Comparison of ENCODE assay signal across 25 cellular contexts in genomic region chr10:112778579-112778978, GRCh38.
DNase-seq lines count a peak whose midpoint lies in the region; ATAC-seq and TF ChIP-seq lines count a peak whose summit lies in the region.
"Had no signal": no experiment of that assay in that cellular context is flagged by ENCODE, and none has a peak within 500 bp of the region (broad histone marks: within the 10 kb centered on the region; RNA-seq: fewer than 3 reads in every experiment).

No MANE protein-coding gene starts in this region.

- no peaks in the 10 kb centered on the region for H3K27me3 ChIP-seq in HCT116 (ENCODE audit: insufficient read depth, low read length)
- H3K27me3 ChIP-seq in hepatocyte, result no peaks in the 10 kb centered on the region
- H3K27me3 ChIP-seq in trophoblast cell (ENCODE audit: insufficient read depth, low read length), result no peaks in the 10 kb centered on the region
- H3K27me3 ChIP-seq: adrenal gland had no signal

- peaks cover 9% of the 10 kb centered on the region for H3K27me3 Mint-ChIP-seq in nephron progenitor cell (ENCODE audit: low read depth, poor library complexity)
- no peaks in the 10 kb centered on the region for H3K27me3 Mint-ChIP-seq in stimulated activated naive CD8-positive, alpha-beta T cell treated with anti-CD3 and anti-CD28 coated beads, Interleukin-15, amount 100 ng/mL, for 72 hours
- H3K27me3 Mint-ChIP-seq: CD4-positive, CD25-positive, alpha-beta regulatory T cell; central memory CD8-positive, alpha-beta T cell; naive thymus-derived CD4-positive, alpha-beta T cell had no signal

- H3K9me2 ChIP-seq in HCT116 (ENCODE audit: insufficient read depth) (no peaks in the 10 kb centered on the region), hepatocyte (replicated peaks; ENCODE audit: insufficient read depth) (no peaks in the 10 kb centered on the region)

- no peak for DNase-seq in HCT116 (ENCODE audit: low read depth, low spot score)
- DNase-seq in hepatocyte (ENCODE audit: low spot score), result peak; percentile 48
- DNase-seq in trophoblast cell, result peak; percentile 65 to 97
- DNase-seq in NAMALWA (ENCODE audit: low spot score), result no peak
- DNase-seq in nephron progenitor cell, result no peak
- no peak for DNase-seq in stimulated activated naive CD8-positive, alpha-beta T cell treated with anti-CD3 and anti-CD28 coated beads, Interleukin-15, amount 100 ng/mL, for 72 hours
- DNase-seq: activated CD4-positive, CD25-positive, alpha-beta regulatory T cell treated with anti-CD3 and anti-CD28 coated beads, Interleukin-2, amount 50 U/mL, for 72 hours; adrenal gland; DMS53; effector CD8-positive, alpha-beta T cell; H9; head of caudate nucleus; mammary epithelial cell; naive thymus-derived CD4-positive, alpha-beta T cell; NCI-H146; NCI-H774; posterior cingulate gyrus; stimulated activated CD4-positive, alpha-beta T cell treated with anti-CD3 and anti-CD28 coated beads, Interleukin-4, amount 100 ng/mL, for 1 hour had no signal

- no peaks in the 10 kb centered on the region for H4K20me1 ChIP-seq in HCT116 (ENCODE audit: insufficient read depth)
- no peaks in the 10 kb centered on the region for H4K20me1 ChIP-seq in hepatocyte (ENCODE audit: insufficient read depth, poor library complexity, severe bottlenecking)

- no peaks in the 10 kb centered on the region for H3K9me3 Mint-ChIP-seq in nephron progenitor cell
- no peaks in the 10 kb centered on the region for H3K9me3 Mint-ChIP-seq in stimulated activated naive CD8-positive, alpha-beta T cell treated with anti-CD3 and anti-CD28 coated beads, Interleukin-15, amount 100 ng/mL, for 72 hours
- H3K9me3 Mint-ChIP-seq: central memory CD8-positive, alpha-beta T cell; H9 had no signal

- CTCF ChIA-PET in HCT116 (lab: Charles Lee), result no interaction called here

- no peak overlapping the region for H4K8ac ChIP-seq in trophoblast cell (ENCODE audit: low read depth, low read length)

- no peak overlapping the region for H4K12ac ChIP-seq in trophoblast cell (ENCODE audit: low read depth, low read length)

- no peak overlapping the region for H2BK12ac ChIP-seq in trophoblast cell (ENCODE audit: low read length)

- H3K23ac ChIP-seq in trophoblast cell (ENCODE audit: low read length), result no peak overlapping the region

- H3K4ac ChIP-seq in trophoblast cell (ENCODE audit: low read depth, low read length), result no peak overlapping the region

- H3K9ac ChIP-seq in HCT116 (ENCODE audit: low read length) (no peak overlapping the region), trophoblast cell (ENCODE audit: low read length) (no peak overlapping the region)

- peaks cover 41% of the 10 kb centered on the region for H3K4me1 Mint-ChIP-seq in nephron progenitor cell
- H3K4me1 Mint-ChIP-seq in stimulated activated naive CD8-positive, alpha-beta T cell treated with anti-CD3 and anti-CD28 coated beads, Interleukin-15, amount 100 ng/mL, for 72 hours, result no peaks in the 10 kb centered on the region
- H3K4me1 Mint-ChIP-seq: central memory CD8-positive, alpha-beta T cell; naive thymus-derived CD4-positive, alpha-beta T cell had no signal

- H2AK5ac ChIP-seq in trophoblast cell (ENCODE audit: low read length), result no peak overlapping the region

- TF ChIP-seq POLR2A in HCT116 (IDR thresholded peaks at IDR 0.05; ENCODE audit: borderline replicate concordance, extremely low read depth, insufficient read depth, insufficient read length), result no peak

- no peak overlapping the region for H2AFZ ChIP-seq in HCT116 (ENCODE audit: low read depth, low read length, poor library complexity, severe bottlenecking)
- no peak overlapping the region for H2AFZ ChIP-seq in hepatocyte
- H2AFZ ChIP-seq in trophoblast cell (ENCODE audit: insufficient read depth, low read length, poor library complexity), result no peak overlapping the region

- H3K9me3 ChIP-seq in HCT116 (ENCODE audit: control insufficient read depth in 1 of 2, insufficient read depth in 1 of 2, low read depth in 1 of 2, low read length in 2 of 2) (no peaks in the 10 kb centered on the region), hepatocyte (ENCODE audit: low read depth) (no peaks in the 10 kb centered on the region), trophoblast cell (ENCODE audit: insufficient read depth, low read depth, low read length) (no peaks in the 10 kb centered on the region)
- H3K9me3 ChIP-seq: adrenal gland had no signal

- POLR2A ChIA-PET in HCT116 (lab: Charles Lee), result interaction anchor here (1.8 kb wide), 1 partner anchor 33 kb away, joined by 4 read pairs; no protein-coding TSS in a partner anchor

- BruUV-seq in HCT116 (replicated peaks; lab: Mats Ljungman, UMichigan), result no TSS peak

- H3K4me1 ChIP-seq in HCT116 (ENCODE audit: control insufficient read depth in 1 of 2, insufficient read depth in 2 of 2, low read length in 2 of 2) (peaks cover 18 to 30% of the 10 kb centered on the region in 2 experiments), hepatocyte (ENCODE audit: insufficient read depth) (peaks cover 36% of the 10 kb centered on the region), trophoblast cell (ENCODE audit: control insufficient read depth in 1 of 2, insufficient read depth in 2 of 2, low read length in 2 of 2) (peaks cover 13 to 22% of the 10 kb centered on the region in 2 experiments)

- TF ChIP-seq CTCF in HCT116 (IDR thresholded peaks at IDR 0.05 in 2 of 3, conservative IDR thresholded peaks at IDR 0.05 in 1 of 3; ENCODE audit: borderline replicate concordance in 1 of 3, insufficient read depth in 1 of 3, low read depth in 2 of 3, low read length in 2 of 3), result no peak
- no peak for TF ChIP-seq CTCF in VCaP (conservative IDR thresholded peaks at IDR 0.05)
- TF ChIP-seq CTCF in hepatocyte (IDR thresholded peaks at IDR 0.05; ENCODE audit: poor library complexity), result no peak
- TF ChIP-seq CTCF in nephron progenitor cell (IDR thresholded peaks at IDR 0.05), result no peak

- no peak overlapping the region for H2BK5ac ChIP-seq in trophoblast cell (ENCODE audit: low read depth, low read length, poor library complexity)

- intact Hi-C loops in HCT116 (cut with micrococcal nuclease), result no loop called here

- TF ChIP-seq RAD21 in HCT116 (IDR thresholded peaks at IDR 0.05; ENCODE audit: low read depth), result no peak

- H3K14ac ChIP-seq in trophoblast cell (ENCODE audit: low read length), result no peak overlapping the region

- peak; percentile 37; the same call in 1 of the 2 replicates for ATAC-seq in HCT116
- ATAC-seq in HG02938 (IDR thresholded peaks at IDR 0.05; ENCODE audit: unreplicated experiment), result no peak
- ATAC-seq in stimulated activated naive CD8-positive, alpha-beta T cell treated with anti-CD3 and anti-CD28 coated beads, Interleukin-15, amount 100 ng/mL, for 72 hours, result no peak
- ATAC-seq: HepG2; naive thymus-derived CD4-positive, alpha-beta T cell had no signal

- no peak overlapping the region for H4K91ac ChIP-seq in trophoblast cell (ENCODE audit: low read depth, low read length)

- peaks cover 16% of the 10 kb centered on the region for H3K79me1 ChIP-seq in trophoblast cell (ENCODE audit: low read length)

- H3K36me3 Mint-ChIP-seq in nephron progenitor cell (ENCODE audit: low read depth), result peaks cover 4% of the 10 kb centered on the region

- H3K4me3 ChIP-seq in HCT116 (replicated peaks in 1 of 2; ENCODE audit: low read depth in 1 of 2, low read length in 2 of 2), result no peak overlapping the region
- no peak overlapping the region for H3K4me3 ChIP-seq in hepatocyte
- H3K4me3 ChIP-seq in trophoblast cell (ENCODE audit: low read depth, low read length), result no peak overlapping the region
- H3K4me3 ChIP-seq: adrenal gland, SK-N-MC, skin epidermis had no signal

- no peaks in the 10 kb centered on the region for H3K79me2 ChIP-seq in HCT116 (ENCODE audit: insufficient read depth, low read length)
- H3K79me2 ChIP-seq in hepatocyte, result no peaks in the 10 kb centered on the region
- peaks cover 2% of the 10 kb centered on the region for H3K79me2 ChIP-seq in trophoblast cell (ENCODE audit: control insufficient read depth, insufficient read depth, low read length, poor library complexity)

- RAD21 ChIA-PET in HCT116 (lab: Charles Lee; ENCODE audit: low non-redundant PET in 1 of 2, low total read pairs in 2 of 2, uncharacterized antibody in 2 of 2, unreplicated experiment in 2 of 2), result interaction anchor here in 1 of 2 experiments (0.5 kb wide), 1 partner anchor 386 kb away, joined by 3 read pairs; no protein-coding TSS in a partner anchor

- H3K18ac ChIP-seq in trophoblast cell (ENCODE audit: low read length), result no peak overlapping the region

- no peak overlapping the region for H2BK120ac ChIP-seq in trophoblast cell (ENCODE audit: insufficient read depth, low read length, poor library complexity)

- no peak overlapping the region for H3K4me3 Mint-ChIP-seq in nephron progenitor cell
- H3K4me3 Mint-ChIP-seq in stimulated activated naive CD8-positive, alpha-beta T cell treated with anti-CD3 and anti-CD28 coated beads, Interleukin-15, amount 100 ng/mL, for 72 hours, result no peak overlapping the region
- H3K4me3 Mint-ChIP-seq: CD4-positive, CD25-positive, alpha-beta regulatory T cell; central memory CD8-positive, alpha-beta T cell; H9; naive thymus-derived CD4-positive, alpha-beta T cell had no signal

- H3K4me2 ChIP-seq in HCT116 (ENCODE audit: low read length) (0 out of 2 replicates have a peak overlapping the region, but pooled peaks have one; percentile 7), hepatocyte (peak overlapping the region; percentile 44), trophoblast cell (ENCODE audit: low read length) (no peak overlapping the region)

- H3K36me3 ChIP-seq in HCT116 (ENCODE audit: control insufficient read depth in 1 of 2, insufficient read depth in 2 of 2, low read length in 2 of 2), result no peaks in the 10 kb centered on the region
- H3K36me3 ChIP-seq in hepatocyte (replicated peaks; ENCODE audit: insufficient read depth, low read depth), result no peaks in the 10 kb centered on the region
- no peaks in the 10 kb centered on the region for H3K36me3 ChIP-seq in trophoblast cell (ENCODE audit: control insufficient read depth in 1 of 2, insufficient read depth in 2 of 2, low read length in 2 of 2)
- H3K36me3 ChIP-seq: adrenal gland had no signal

- H3K27ac ChIP-seq in HCT116 (ENCODE audit: low read depth, low read length), result no peak overlapping the region; the same call in 1 of the 2 replicates
- peak overlapping the region; percentile 57 for H3K27ac ChIP-seq in VCaP
- peak overlapping the region; percentile 77 for H3K27ac ChIP-seq in hepatocyte
- peak overlapping the region; percentile 82 for H3K27ac ChIP-seq in trophoblast cell (ENCODE audit: low read depth, low read length)
- H3K27ac ChIP-seq: adrenal gland, SK-N-MC, skin epidermis had no signal

- H3K27ac Mint-ChIP-seq in nephron progenitor cell, result no peak overlapping the region
- no peak overlapping the region for H3K27ac Mint-ChIP-seq in stimulated activated naive CD8-positive, alpha-beta T cell treated with anti-CD3 and anti-CD28 coated beads, Interleukin-15, amount 100 ng/mL, for 72 hours
- H3K27ac Mint-ChIP-seq: H9 had no signal

TF ChIP-seq in HCT116, 20 proteins besides CTCF, POLR2A, EP300 and RAD21:
- TF ChIP-seq JUND (IDR thresholded peaks at IDR 0.05) (0 out of 2 replicates have a peak, but pooled peaks have one; percentile 41), POLR2AphosphoS5 (IDR thresholded peaks at IDR 0.05; ENCODE audit: low read depth, low read length) (no peak), FOSL1 (IDR thresholded peaks at IDR 0.05; ENCODE audit: low read depth) (peak; percentile 42; the same call in 1 of the 2 replicates), TCF7L2 (IDR thresholded peaks at IDR 0.05; ENCODE audit: borderline replicate concordance, extremely low read depth, insufficient read depth, insufficient read length) (no peak)

Comparison
In these comparisons a context has a peak if more than half of its experiments do, and no peak if none do; other contexts are left out.
1. DNase-seq: peak in hepatocyte (single experiment) and trophoblast cell (2 of 2); none in HCT116 (single experiment), NAMALWA (single experiment), nephron progenitor cell (single experiment) and stimulated activated naive CD8-positive, alpha-beta T cell treated with anti-CD3 and anti-CD28 coated beads, Interleukin-15, amount 100 ng/mL, for 72 hours (0 of 2).